Comparison of ENCODE assay signal across 1 cellular context in genomic region chr1:212721388-212722247, GRCh38.
A peak's percentile ranks its signal among the peaks of the same experiment; 100 is the strongest.
TF ChIP-seq lines count a peak whose summit lies in the region.

No MANE protein-coding gene starts in this region.

TF ChIP-seq in K562, 482 proteins besides CTCF, POLR2A, EP300 and RAD21 (continued from another document):
- peak; percentile 53; the same call in 1 of the 2 replicates for TF ChIP-seq SMARCC2 (IDR thresholded peaks at IDR 0.05; ENCODE audit: low read depth)
- TF ChIP-seq GATAD2B (IDR thresholded peaks at IDR 0.05; ENCODE audit: borderline replicate concordance), result no peak
- TF ChIP-seq SIRT6 (IDR thresholded peaks at IDR 0.05; ENCODE audit: low read depth, low read length), result no peak
- peak; percentile 91 for TF ChIP-seq JUND (IDR thresholded peaks at IDR 0.05; ENCODE audit: borderline replicate concordance, low read depth, low read length)
- peak; percentile 92; the same call in 2 of the 3 replicates for TF ChIP-seq JUND (tag; IDR thresholded peaks at IDR 0.05; ENCODE audit: borderline replicate concordance, low read depth, low read length)
- peak; percentile 78 for TF ChIP-seq ZBTB40 (IDR thresholded peaks at IDR 0.05)
- TF ChIP-seq ZBTB40 (CRISPR knock-in tag; IDR thresholded peaks at IDR 0.05), result no peak
- TF ChIP-seq CBX5 (IDR thresholded peaks at IDR 0.05; ENCODE audit: borderline replicate concordance, low read depth), result 0 out of 2 replicates have a peak, but pooled peaks have one; percentile 29
- TF ChIP-seq KAT2B (IDR thresholded peaks at IDR 0.05; ENCODE audit: low read depth, low read length), result no peak
- 0 out of 2 replicates have a peak, but pooled peaks have one; percentile 8 for TF ChIP-seq STAG1 (CRISPR knock-in tag; IDR thresholded peaks at IDR 0.05; ENCODE audit: borderline replicate concordance)
- peak; percentile 56 for TF ChIP-seq CTBP1 (IDR thresholded peaks at IDR 0.05; ENCODE audit: borderline replicate concordance)
- TF ChIP-seq PPARD (CRISPR knock-in tag; IDR thresholded peaks at IDR 0.05), result no peak
- no peak for TF ChIP-seq ARHGAP35 (IDR thresholded peaks at IDR 0.05; ENCODE audit: partially characterized antibody)
- TF ChIP-seq STAT5A (IDR thresholded peaks at IDR 0.05; ENCODE audit: borderline replicate concordance, low read length), result peak; percentile 38; the same call in 1 of the 2 replicates
TF ChIP-seq in K562: peak in this region for 37.
